ENCODE assay signal across 8 cellular contexts in genomic region chr15:99704444-99704838, GRCh38. TPM values are rescaled to one million over a fixed set of nuclear protein-coding genes. Genes with fewer than 3 reads are reported as not detected.
DNase-seq lines count a peak whose midpoint lies in the region; ATAC-seq and TF ChIP-seq lines count a peak whose summit lies in the region.

No MANE protein-coding gene starts in this region.

- H3K36me3 Mint-ChIP-seq in naive thymus-derived CD4-positive, alpha-beta T cell = peaks cover 5 to 11% (median 9%) of the 10 kb centered on the region in 5 donors

- peak overlapping the region in 8 of 9 donors; percentile 4 to 91 (median 16) for H3K27ac Mint-ChIP-seq in naive thymus-derived CD4-positive, alpha-beta T cell

- TF ChIP-seq POLR2A in esophagus muscularis mucosa (IDR thresholded peaks at IDR 0.05; ENCODE audit: low read depth) = no peak

- no peak overlapping the region for H3K4me3 ChIP-seq in esophagus muscularis mucosa
- no peak overlapping the region for H3K4me3 ChIP-seq in naive thymus-derived CD4-positive, alpha-beta T cell (ENCODE audit: low read length)

- no peaks in the 10 kb centered on the region for H3K27me3 Mint-ChIP-seq in naive thymus-derived CD4-positive, alpha-beta T cell

- peak; percentile 79 for TF ChIP-seq CTCF in C4-2B (conservative IDR thresholded peaks at IDR 0.05)
- TF ChIP-seq CTCF in esophagus muscularis mucosa (IDR thresholded peaks at IDR 0.05) = peak; percentile 75 to 84 (median 80)

- POLR2A ChIA-PET in naive thymus-derived CD4-positive, alpha-beta T cell (lab: Charles Lee) = interaction anchor here (0.6 to 2.0 kb wide), 16 partner anchors 9 to 453 kb away, joined by 3 to 13 read pairs (median 4); partner anchors contain the start of genes LRRC28, LYSMD4 and MEF2A

- peaks cover 0 to under 1% (median 0%) of the 10 kb centered on the region in 4 donors for H3K36me3 ChIP-seq in esophagus muscularis mucosa
- no peaks in the 10 kb centered on the region for H3K36me3 ChIP-seq in naive thymus-derived CD4-positive, alpha-beta T cell (ENCODE audit: control insufficient read depth in 2 of 3, insufficient read depth in 3 of 3, low read length in 3 of 3)

- 30% methylated on average over 3 of the region's 3 CpGs for WGBS in esophagus muscularis mucosa

- DNase-seq in NCI-H146 treated with DMSO at 0.1 percent for 48 hours (lab: John Stamatoyannopoulos, UW; ENCODE audit: unreplicated experiment) (peak; percentile 73), SW480 (ENCODE audit: low spot score) (peak; percentile 80), esophagus muscularis mucosa (ENCODE audit: extremely low spot score) (no peak), 8988T (no peak)
- peak in 7 of 9 donors; percentile 62 to 81 (median 76) for DNase-seq in naive thymus-derived CD4-positive, alpha-beta T cell

- ATAC-seq in GM18511 (IDR thresholded peaks at IDR 0.05; ENCODE audit: unreplicated experiment) = peak; percentile 75
- ATAC-seq in HG02973 (IDR thresholded peaks at IDR 0.05; ENCODE audit: unreplicated experiment) = peak; percentile 61
- peak; percentile 92 for ATAC-seq in naive thymus-derived CD4-positive, alpha-beta T cell

- H3K27ac ChIP-seq in C4-2B = no peak overlapping the region
- peak overlapping the region; percentile 72 to 78 (median 77) for H3K27ac ChIP-seq in esophagus muscularis mucosa (replicated peaks in 1 of 4)
- no peak overlapping the region for H3K27ac ChIP-seq in naive thymus-derived CD4-positive, alpha-beta T cell (ENCODE audit: low read depth, low read length)

- peaks cover 43 to 61% (median 47%) of the 10 kb centered on the region in 4 donors for H3K4me1 ChIP-seq in esophagus muscularis mucosa
- peaks cover 0 to 43% of the 10 kb centered on the region in 2 donors for H3K4me1 ChIP-seq in naive thymus-derived CD4-positive, alpha-beta T cell (ENCODE audit: control insufficient read depth in 2 of 2, insufficient read depth in 2 of 2, low read length in 2 of 2)

- H3K9me3 ChIP-seq in esophagus muscularis mucosa = no peaks in the 10 kb centered on the region
- no peaks in the 10 kb centered on the region for H3K9me3 ChIP-seq in naive thymus-derived CD4-positive, alpha-beta T cell (ENCODE audit: control insufficient read depth in 2 of 3, low read length in 3 of 3)

- H3K4me3 Mint-ChIP-seq in naive thymus-derived CD4-positive, alpha-beta T cell = no peak overlapping the region

- H3K4me1 Mint-ChIP-seq in naive thymus-derived CD4-positive, alpha-beta T cell = peaks cover 24 to 69% (median 54%) of the 10 kb centered on the region in 7 donors

- CTCF ChIA-PET in naive thymus-derived CD4-positive, alpha-beta T cell (lab: Charles Lee) = interaction anchor here (0.6 to 2.7 kb wide), 50 partner anchors 14 to 892 kb away, joined by 3 to 51 read pairs (median 4); partner anchors contain the start of gene LYSMD4

- H3K9me3 Mint-ChIP-seq in naive thymus-derived CD4-positive, alpha-beta T cell = no peaks in the 10 kb centered on the region

- no peaks in the 10 kb centered on the region for H3K27me3 ChIP-seq in esophagus muscularis mucosa
- no peaks in the 10 kb centered on the region for H3K27me3 ChIP-seq in naive thymus-derived CD4-positive, alpha-beta T cell (ENCODE audit: control insufficient read depth in 2 of 2, insufficient read depth in 2 of 2, low read length in 2 of 2)

- TF ChIP-seq EP300 in esophagus muscularis mucosa (IDR thresholded peaks at IDR 0.05) = no peak

- intact Hi-C loops in esophagus muscularis mucosa (cut with DNase I) = loop anchor here (5.0 kb wide), 1 partner anchor 297 kb away; no protein-coding TSS in a partner anchor
- intact Hi-C loops in naive thymus-derived CD4-positive, alpha-beta T cell (cut with micrococcal nuclease) = loop anchor here (1.0 to 10.0 kb wide), 14 partner anchors 29 to 604 kb away; partner anchors contain the start of genes LYSMD4 (in 1 of the 2), MEF2A (in 1 of the 2) and SYNM (in 1 of the 2)

RNA-seq across cellular contexts. Expression of gene LYSMD4, which starts 28.8 kb away (rescaled TPM):
- total RNA-seq in esophagus muscularis mucosa = 10 to 100 TPM in 3 of 4 donors, 1 to 10 TPM in 1; 7.6 to 15.8 (median 15.2) TPM
- 10 to 100 TPM in 4 of 5 experiments, 1 to 10 TPM in 1; 7.9 to 22.4 (median 15.4) TPM for total RNA-seq in naive thymus-derived CD4-positive, alpha-beta T cell
- 1 to 10 TPM; 8.3 to 8.8 TPM for polyA plus RNA-seq in naive thymus-derived CD4-positive, alpha-beta T cell

Comparison
In these comparisons a context has a peak if more than half of its experiments do, and no peak if none do; other contexts are left out.
1. H3K27ac ChIP-seq: peak in esophagus muscularis mucosa (4 of 4); none in C4-2B (single experiment) and naive thymus-derived CD4-positive, alpha-beta T cell (single experiment).
2. DNase-seq: peak in NCI-H146 treated with DMSO at 0.1 percent for 48 hours (single experiment), SW480 (single experiment) and naive thymus-derived CD4-positive, alpha-beta T cell (7 of 9); none in esophagus muscularis mucosa (single experiment) and 8988T (single experiment).
3. Peak in every context shown above with its lines, with median percentiles within 50 percentile points of each other: ATAC-seq.